In genomic region chr1:47161298-47162040, GRCh38 we compare ENCODE assay signal across 22 cellular contexts. TPM values are rescaled to one million over a fixed set of nuclear protein-coding genes. Genes with fewer than 3 reads are reported as not detected.
"Had no signal": no experiment of that assay in that cellular context is flagged by ENCODE, and none has a peak within 500 bp of the region (broad histone marks: within the 10 kb centered on the region; RNA-seq: fewer than 3 reads in every experiment).

No MANE protein-coding gene starts in this region.

- H3K27ac ChIP-seq: adrenal gland, gastroesophageal sphincter, heart left ventricle, suprapubic skin, transverse colon, vagina, VCaP had no signal

- H3K4me1 ChIP-seq: adrenal gland, gastroesophageal sphincter, heart left ventricle, suprapubic skin, transverse colon, vagina had no signal

- FAIRE-seq: astrocyte had no signal

- ATAC-seq: esophagus mucosa, gastroesophageal sphincter, heart left ventricle, right cardiac atrium had no signal

- DNase-seq: activated CD4-positive, alpha-beta T cell treated with anti-CD3 and anti-CD28 coated beads for 1 hour; activated gamma-delta T cell; adrenal gland; effector CD4-positive, alpha-beta T cell; heart left ventricle; kidney glomerular epithelial cell; right cardiac atrium; stimulated activated CD4-positive, alpha-beta T cell treated with anti-CD3 and anti-CD28 coated beads, Interleukin-2, amount 100 ng/mL, for 24 hours; transverse colon had no signal

- H3K27me3 ChIP-seq: adrenal gland, suprapubic skin, transverse colon, vagina had no signal

- H3K9me3 ChIP-seq: adrenal gland, transverse colon, vagina had no signal

- H3K36me3 ChIP-seq: adrenal gland, gastroesophageal sphincter, heart left ventricle, suprapubic skin, transverse colon, vagina had no signal

- H3K4me3 ChIP-seq: adrenal gland, gastroesophageal sphincter, heart left ventricle, suprapubic skin, transverse colon, vagina had no signal

RNA-seq across cellular contexts. Expression of gene CYP4A22, which starts 24.2 kb away (rescaled TPM):
- total RNA-seq: activated CD8-positive, alpha-beta memory T cell treated with anti-CD3 and anti-CD28 coated beads for 36 hours; adrenal gland; astrocyte; esophagus mucosa; mononuclear cell; neural crest cell; osteoblast; progenitor cell of endocrine pancreas; right cardiac atrium; skeletal muscle tissue; suprapubic skin; transverse colon; vagina had no signal
- polyA plus RNA-seq: adrenal gland, right cardiac atrium had no signal

RNA-seq across cellular contexts. Expression of gene PDZK1IP1, which starts 28.4 kb away (rescaled TPM):
- total RNA-seq: activated CD8-positive, alpha-beta memory T cell treated with anti-CD3 and anti-CD28 coated beads for 36 hours; cerebellum; neural crest cell; osteoblast; progenitor cell of endocrine pancreas; skeletal muscle tissue had no signal
- polyA plus RNA-seq: heart left ventricle had no signal
